In genomic region chr11:128592454-128592853, GRCh38 we compare ENCODE assay signal across 2 cellular contexts.
TF ChIP-seq lines count a peak whose summit lies in the region.

No MANE protein-coding gene starts in this region.

TF ChIP-seq in IMR-90, 13 proteins besides CTCF, POLR2A, EP300 and RAD21:
- TF ChIP-seq MAZ (IDR thresholded peaks at IDR 0.05; ENCODE audit: borderline replicate concordance, low read depth, low read length) (no peak), FOS (IDR thresholded peaks at IDR 0.05; ENCODE audit: low read depth, low read length) (no peak), CEBPB (IDR thresholded peaks at IDR 0.05; ENCODE audit: low read depth, low read length) (no peak), RFX5 (IDR thresholded peaks at IDR 0.05; ENCODE audit: low read depth, low read length) (no peak), BHLHE40 (IDR thresholded peaks at IDR 0.05; ENCODE audit: low read depth, low read length) (no peak), RCOR1 (IDR thresholded peaks at IDR 0.05; ENCODE audit: insufficient replicate concordance, low read length) (no peak), MXI1 (IDR thresholded peaks at IDR 0.05; ENCODE audit: borderline replicate concordance, low read depth, low read length) (no peak), CHD1 (IDR thresholded peaks at IDR 0.05; ENCODE audit: low read depth, low read length) (no peak), MAFK (IDR thresholded peaks at IDR 0.05; ENCODE audit: low read depth, low read length) (no peak), NFE2L2 (IDR thresholded peaks at IDR 0.05; ENCODE audit: low read depth, low read length) (no peak), USF2 (IDR thresholded peaks at IDR 0.05; ENCODE audit: low read depth, low read length) (no peak), SMC3 (IDR thresholded peaks at IDR 0.05; ENCODE audit: low read depth, low read length) (no peak)
- TF ChIP-seq, protein P1, sequence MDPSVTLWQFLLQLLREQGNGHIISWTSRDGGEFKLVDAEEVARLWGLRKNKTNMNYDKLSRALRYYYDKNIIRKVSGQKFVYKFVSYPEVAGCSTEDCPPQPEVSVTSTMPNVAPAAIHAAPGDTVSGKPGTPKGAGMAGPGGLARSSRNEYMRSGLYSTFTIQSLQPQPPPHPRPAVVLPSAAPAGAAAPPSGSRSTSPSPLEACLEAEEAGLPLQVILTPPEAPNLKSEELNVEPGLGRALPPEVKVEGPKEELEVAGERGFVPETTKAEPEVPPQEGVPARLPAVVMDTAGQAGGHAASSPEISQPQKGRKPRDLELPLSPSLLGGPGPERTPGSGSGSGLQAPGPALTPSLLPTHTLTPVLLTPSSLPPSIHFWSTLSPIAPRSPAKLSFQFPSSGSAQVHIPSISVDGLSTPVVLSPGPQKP (IDR thresholded peaks at IDR 0.05; ENCODE audit: borderline replicate concordance, low read depth, low read length) = no peak

TF ChIP-seq in H1, 55 proteins besides CTCF, POLR2A, EP300 and RAD21:
- TF ChIP-seq TBP (IDR thresholded peaks at IDR 0.05; ENCODE audit: low read depth, low read length) (no peak), TAF7 (optimal IDR thresholded peaks at IDR 0.05; ENCODE audit: borderline replicate concordance, low read depth, low read length) (no peak), CEBPB (IDR thresholded peaks at IDR 0.05; ENCODE audit: low read depth, low read length) (no peak), GTF2F1 (IDR thresholded peaks at IDR 0.05; ENCODE audit: borderline replicate concordance, low read depth, low read length) (no peak), CHD1 (IDR thresholded peaks at IDR 0.05; ENCODE audit: low read depth, low read length) (no peak), CBX5 (IDR thresholded peaks at IDR 0.05; ENCODE audit: low read depth, low read length) (no peak), HDAC6 (IDR thresholded peaks at IDR 0.05; ENCODE audit: low read depth, low read length) (no peak), JUN (IDR thresholded peaks at IDR 0.05; ENCODE audit: low read depth, low read length) (no peak), TAF1 (IDR thresholded peaks at IDR 0.05; ENCODE audit: low read depth, low read length) (no peak), BACH1 (IDR thresholded peaks at IDR 0.05; ENCODE audit: low read length) (no peak), RXRA (IDR thresholded peaks at IDR 0.05; ENCODE audit: insufficient read depth, low read depth, low read length) (no peak), POLR2AphosphoS5 (IDR thresholded peaks at IDR 0.05; ENCODE audit: low read depth, low read length) (no peak), BRCA1 (IDR thresholded peaks at IDR 0.05; ENCODE audit: low read depth, low read length) (no peak), SP4 (IDR thresholded peaks at IDR 0.05; ENCODE audit: low read length) (no peak), SUZ12 (IDR thresholded peaks at IDR 0.05; ENCODE audit: low read length) (no peak), EGR1 (IDR thresholded peaks at IDR 0.05; ENCODE audit: borderline replicate concordance, low read depth, low read length) (no peak), ATF2 (IDR thresholded peaks at IDR 0.05; ENCODE audit: low read length) (no peak)
- TF ChIP-seq, protein P2, sequence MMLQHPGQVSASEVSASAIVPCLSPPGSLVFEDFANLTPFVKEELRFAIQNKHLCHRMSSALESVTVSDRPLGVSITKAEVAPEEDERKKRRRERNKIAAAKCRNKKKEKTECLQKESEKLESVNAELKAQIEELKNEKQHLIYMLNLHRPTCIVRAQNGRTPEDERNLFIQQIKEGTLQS (IDR thresholded peaks at IDR 0.05; ENCODE audit: insufficient read depth, low read depth, low read length) = no peak
